In genomic region chr1:216866714-216867113, GRCh38 we compare ENCODE assay signal across 26 cellular contexts.
"Had no signal": no experiment of that assay in that cellular context is flagged by ENCODE, and none has a peak within 500 bp of the region (broad histone marks: within the 10 kb centered on the region; RNA-seq: fewer than 3 reads in every experiment).

No MANE protein-coding gene starts in this region.

- FAIRE-seq: colon, endometrium, islet of Langerhans, keratinocyte had no signal

- H3K36me3 ChIP-seq: esophagus squamous epithelium, gastrocnemius medialis, heart right ventricle, left lung, lower lobe of right lung had no signal

- ATAC-seq: effector memory CD8-positive, alpha-beta T cell; esophagus mucosa; gastrocnemius medialis; heart right ventricle; left cardiac atrium; left lung; left ventricle myocardium superior; lower lobe of right lung; mucosa of descending colon had no signal

- H3K4me3 ChIP-seq: coronary artery, esophagus squamous epithelium, gastrocnemius medialis, heart right ventricle, left lung, lower lobe of right lung, mucosa of descending colon had no signal

- H3K9me3 ChIP-seq: esophagus squamous epithelium, gastrocnemius medialis, heart right ventricle, left lung, lower lobe of right lung, mucosa of descending colon had no signal

- H3K27me3 ChIP-seq: esophagus squamous epithelium, gastrocnemius medialis, heart right ventricle, left lung had no signal

- H3K27ac ChIP-seq: coronary artery, epithelial cell of prostate, esophagus squamous epithelium, gastrocnemius medialis, heart right ventricle, left lung, lower lobe of right lung had no signal

- H3K4me1 ChIP-seq: esophagus squamous epithelium, gastrocnemius medialis, heart right ventricle, left lung, lower lobe of right lung had no signal

- DNase-seq: effector CD8-positive, alpha-beta T cell; effector memory CD8-positive, alpha-beta T cell; endodermal cell; erythroblast; esophagus squamous epithelium; foreskin fibroblast; foreskin melanocyte; gastrocnemius medialis; glutamatergic neuron; head of caudate nucleus; heart right ventricle; hippocampal formation; left cardiac atrium; left lung; left ventricle myocardium superior; lower lobe of right lung; mesenchymal stem cell; mucosa of descending colon; naive B cell had no signal
